Comparison of ENCODE assay signal across 8 cellular contexts in genomic region chr6:70735513-70735912, GRCh38.
"Had no signal": no experiment of that assay in that cellular context is flagged by ENCODE, and none has a peak within 500 bp of the region (broad histone marks: within the 10 kb centered on the region; RNA-seq: fewer than 3 reads in every experiment).

No MANE protein-coding gene starts in this region.

- DNase-seq: GM23248, GOT3, H7, HFFc6 had no signal

- H3K4me1 ChIP-seq: HAP-1 had no signal

- H3K9me3 ChIP-seq: HAP-1 had no signal

- ATAC-seq: HCT116, HepG2 had no signal

- H3K36me3 ChIP-seq: HAP-1 had no signal

- H3K27ac ChIP-seq: GM23248, HL-60 had no signal

- H3K4me3 ChIP-seq: GM23248, HAP-1 had no signal
